17 cellular contexts compared by ENCODE assay signal in the genomic region with DNA sequence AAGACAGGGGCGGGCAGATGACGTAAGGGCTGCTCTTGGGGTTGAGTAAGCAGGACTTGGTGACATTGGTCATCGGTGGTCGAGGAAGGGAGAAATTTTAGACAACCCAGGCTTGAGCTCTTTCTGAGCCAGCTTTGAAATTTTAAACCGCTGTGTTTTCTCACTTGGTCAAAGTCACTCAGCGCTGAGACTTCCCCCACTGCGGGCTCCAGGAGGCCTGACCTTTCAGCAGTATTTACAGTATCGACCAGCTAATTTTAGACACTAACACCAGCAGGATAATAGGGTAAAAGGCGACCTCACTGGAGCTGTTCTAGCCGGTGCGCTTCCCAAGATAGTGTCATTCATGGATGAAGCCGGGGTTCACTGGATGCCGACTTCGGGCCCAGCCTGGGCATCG. TPM values are rescaled to one million over a fixed set of nuclear protein-coding genes. Genes with fewer than 3 reads are reported as not detected.
"Had no signal": no experiment of that assay in that cellular context is flagged by ENCODE, and none has a peak within 500 bp of the region (broad histone marks: within the 10 kb centered on the region; RNA-seq: fewer than 3 reads in every experiment).

No MANE protein-coding gene starts in this region.

- H3K9me3 ChIP-seq: stomach, suprapubic skin had no signal

- H3K36me3 ChIP-seq: stomach, suprapubic skin, tibial nerve, WERI-Rb-1 had no signal

- DNase-seq: activated CD4-positive, alpha-beta T cell treated with anti-CD3 and anti-CD28 coated beads, Interleukin-2, amount 10 ng/mL, durations not matched to agents 7 days and 5 days; activated CD4-positive, CD25-positive, alpha-beta regulatory T cell treated with anti-CD3 and anti-CD28 coated beads, Interleukin-2, amount 50 U/mL, for 72 hours; activated CD8-positive, alpha-beta T cell treated with anti-CD3 and anti-CD28 coated beads for 36 hours; activated gamma-delta T cell; activated naive CD4-positive, alpha-beta T cell treated with anti-CD3 and anti-CD28 coated beads, Interleukin-2, amount 50 U/mL, for 16 hours; activated naive CD8-positive, alpha-beta T cell treated with anti-CD3 and anti-CD28 coated beads, Interleukin-2, amount 50 U/mL, for 24 hours; effector memory CD8-positive, alpha-beta T cell; naive thymus-derived CD4-positive, alpha-beta T cell; stimulated activated CD4-positive, alpha-beta T cell treated with anti-CD3 and anti-CD28 coated beads, Interleukin-1b, Interleukin-23, amount 100 ng/mL, for 48 hours; stomach; T-helper 1 cell; WERI-Rb-1 had no signal

- H3K4me1 ChIP-seq: stomach, suprapubic skin, tibial nerve had no signal

- ATAC-seq: activated CD8-positive, alpha-beta T cell treated with anti-CD3 and anti-CD28 coated beads for 36 hours; activated naive CD8-positive, alpha-beta T cell treated with anti-CD3 and anti-CD28 coated beads, Interleukin-2, amount 50 U/mL, for 24 hours; effector memory CD8-positive, alpha-beta T cell; esophagus mucosa; naive thymus-derived CD4-positive, alpha-beta T cell had no signal

- H3K4me3 ChIP-seq: lung, stomach, suprapubic skin, tibial nerve had no signal

- H3K27ac ChIP-seq: stomach, suprapubic skin, tibial nerve, WERI-Rb-1 had no signal

- H3K27me3 ChIP-seq: tibial nerve had no signal

RNA-seq across cellular contexts. Expression of gene WSCD1, which starts 29.7 kb away (rescaled TPM):
- total RNA-seq: activated CD4-positive, alpha-beta T cell treated with anti-CD3 and anti-CD28 coated beads, Interleukin-2, amount 10 ng/mL, durations not matched to agents 7 days and 5 days; osteoblast had no signal
- polyA plus RNA-seq: naive thymus-derived CD4-positive, alpha-beta T cell had no signal
